ENCODE assay signal across 24 cellular contexts in genomic region chr20:17657079-17657825, GRCh38. TPM values are rescaled to one million over a fixed set of nuclear protein-coding genes. Genes with fewer than 3 reads are reported as not detected.
DNase-seq lines count a peak whose midpoint lies in the region; ATAC-seq and TF ChIP-seq lines count a peak whose summit lies in the region.
"Had no signal": no experiment of that assay in that cellular context is flagged by ENCODE, and none has a peak within 500 bp of the region (broad histone marks: within the 10 kb centered on the region; RNA-seq: fewer than 3 reads in every experiment).

No MANE protein-coding gene starts in this region.

- no peak for TF ChIP-seq CTCF in uterus (IDR thresholded peaks at IDR 0.05)

- peaks cover 75% of the 10 kb centered on the region for H3K36me3 Mint-ChIP-seq in dendritic cell treated with granulocyte-macrophage colony-stimulating factor and Interleukin-4, amounts not matched to agents 40 ng/mL and 50 ng/mL, for 4 days (ENCODE audit: low read depth)
- peaks cover 39% of the 10 kb centered on the region for H3K36me3 Mint-ChIP-seq in natural killer cell treated with Interleukin-12 subunit alpha and Interleukin-12 subunit beta and Interleukin-15 and Interleukin-18, amount 100 ng/mL, for 72 hours

- H3K4me1 Mint-ChIP-seq in dendritic cell treated with granulocyte-macrophage colony-stimulating factor and Interleukin-4, amounts not matched to agents 40 ng/mL and 50 ng/mL, for 4 days (ENCODE audit: low read depth): peaks cover 41% of the 10 kb centered on the region
- peaks cover 48 to 49% of the 10 kb centered on the region in 2 donors for H3K4me1 Mint-ChIP-seq in natural killer cell treated with Interleukin-12 subunit alpha and Interleukin-12 subunit beta and Interleukin-15 and Interleukin-18, amount 100 ng/mL, for 72 hours (ENCODE audit: low read depth in 2 of 2)

- H3K27ac ChIP-seq in uterus: no peak overlapping the region
- H3K27ac ChIP-seq: C4-2B had no signal

- no peak for TF ChIP-seq POLR2A in uterus (IDR thresholded peaks at IDR 0.05)

- H3K27me3 Mint-ChIP-seq in dendritic cell treated with granulocyte-macrophage colony-stimulating factor and Interleukin-4, amounts not matched to agents 40 ng/mL and 50 ng/mL, for 4 days: no peaks in the 10 kb centered on the region
- no peaks in the 10 kb centered on the region for H3K27me3 Mint-ChIP-seq in natural killer cell treated with Interleukin-12 subunit alpha and Interleukin-12 subunit beta and Interleukin-15 and Interleukin-18, amount 100 ng/mL, for 72 hours

- H3K9me3 ChIP-seq in uterus: no peaks in the 10 kb centered on the region

- peak overlapping the region; percentile 24 for H3K27ac Mint-ChIP-seq in dendritic cell treated with granulocyte-macrophage colony-stimulating factor and Interleukin-4, amounts not matched to agents 40 ng/mL and 50 ng/mL, for 4 days
- H3K27ac Mint-ChIP-seq in natural killer cell treated with Interleukin-12 subunit alpha and Interleukin-12 subunit beta and Interleukin-15 and Interleukin-18, amount 100 ng/mL, for 72 hours: peak overlapping the region; percentile 24 to 40

- peaks cover 9% of the 10 kb centered on the region for H3K9me3 Mint-ChIP-seq in dendritic cell treated with granulocyte-macrophage colony-stimulating factor and Interleukin-4, amounts not matched to agents 40 ng/mL and 50 ng/mL, for 4 days
- H3K9me3 Mint-ChIP-seq in natural killer cell treated with Interleukin-12 subunit alpha and Interleukin-12 subunit beta and Interleukin-15 and Interleukin-18, amount 100 ng/mL, for 72 hours: peaks cover 3% of the 10 kb centered on the region

- peaks cover 0 to 9% of the 10 kb centered on the region in 2 donors for H3K4me1 ChIP-seq in uterus

- intact Hi-C loops in cardiac septum (cut with DNase I): no loop called here
- intact Hi-C loops in Right ventricle myocardium superior (cut with DNase I): no loop called here
- intact Hi-C loops in dendritic cell treated with granulocyte-macrophage colony-stimulating factor and Interleukin-4, amounts not matched to agents 40 ng/mL and 50 ng/mL, for 4 days (cut with micrococcal nuclease): no loop called here
- intact Hi-C loops in uterus (cut with DNase I; ENCODE audit: low total_unique reads): no loop called here

- ATAC-seq in Right ventricle myocardium superior (ENCODE audit: poor library complexity): no peak
- ATAC-seq in natural killer cell treated with Interleukin-12 subunit alpha and Interleukin-12 subunit beta and Interleukin-15 and Interleukin-18, amount 100 ng/mL, for 72 hours: no peak

- no peaks in the 10 kb centered on the region for H3K27me3 ChIP-seq in uterus
- H3K27me3 ChIP-seq: dorsolateral prefrontal cortex had no signal

- no peak overlapping the region for H3K4me3 ChIP-seq in uterus
- H3K4me3 ChIP-seq: dorsolateral prefrontal cortex had no signal

- no peak overlapping the region for H3K4me3 Mint-ChIP-seq in dendritic cell treated with granulocyte-macrophage colony-stimulating factor and Interleukin-4, amounts not matched to agents 40 ng/mL and 50 ng/mL, for 4 days
- no peak overlapping the region for H3K4me3 Mint-ChIP-seq in natural killer cell treated with Interleukin-12 subunit alpha and Interleukin-12 subunit beta and Interleukin-15 and Interleukin-18, amount 100 ng/mL, for 72 hours
- H3K4me3 Mint-ChIP-seq: neural crest cell had no signal

- peak; percentile 5 for DNase-seq in cardiac septum (ENCODE audit: low spot score)
- no peak for DNase-seq in Right ventricle myocardium superior
- DNase-seq in natural killer cell treated with Interleukin-12 subunit alpha and Interleukin-12 subunit beta and Interleukin-15 and Interleukin-18, amount 100 ng/mL, for 72 hours (ENCODE audit: low spot score): no peak
- DNase-seq in uterus: peak; percentile 7 to 8
- DNase-seq in T-helper 2 cell: no peak
- no peak for DNase-seq in Ammon's horn (ENCODE audit: low spot score)
- no peak for DNase-seq in COLO668 (lab: John Stamatoyannopoulos, UW; ENCODE audit: unreplicated experiment)
- DNase-seq: activated CD4-positive, alpha-beta T cell treated with anti-CD3 and anti-CD28 coated beads, Interleukin-2, amount 50 U/mL, for 4 hours; activated naive CD4-positive, alpha-beta T cell; amniotic stem cell; foreskin fibroblast; mesenchymal stem cell; MM.1S; NCI-H146; NCI-H2171 treated with DMSO at 0.1 percent for 48 hours; NCI-H526 treated with DMSO at 0.1 percent for 48 hours; SIG-M5 had no signal

- no peaks in the 10 kb centered on the region for H3K36me3 ChIP-seq in uterus

RNA-seq across cellular contexts. Expression of gene RRBP1, which starts 24.8 kb away (rescaled TPM):
- total RNA-seq in cardiac septum (46.7 TPM), Right ventricle myocardium superior (32.1 TPM), uterus (100 to 1,000 TPM in 2 of 4 donors, 10 to 100 TPM in 2; 13.2 to 172 (median 96.9) TPM)
- 100 to 1,000 TPM; 113 to 134 TPM for total RNA-seq in natural killer cell treated with Interleukin-12 subunit alpha and Interleukin-12 subunit beta and Interleukin-15 and Interleukin-18, amount 100 ng/mL, for 72 hours

RNA-seq across cellular contexts. Expression of gene BANF2, which starts 42.5 kb away (rescaled TPM):
- total RNA-seq in cardiac septum (not detected), Right ventricle myocardium superior (not detected), uterus (not detected)
- not detected for total RNA-seq in natural killer cell treated with Interleukin-12 subunit alpha and Interleukin-12 subunit beta and Interleukin-15 and Interleukin-18, amount 100 ng/mL, for 72 hours
- total RNA-seq: A673; dorsolateral prefrontal cortex; epithelial cell of proximal tubule; neural crest cell; T-helper 1 cell treated with Interleukin-12 subunit alpha and Interleukin-12 subunit beta and Interleukin-4 antibody, amounts not matched to agents 30 ng/mL and 1 ng/mL, for 36 hours had no signal

Comparison
In these comparisons a context has a peak if more than half of its experiments do, and no peak if none do; other contexts are left out.
1. DNase-seq: peak in cardiac septum (single experiment) and uterus (2 of 2); none in Right ventricle myocardium superior (single experiment), natural killer cell treated with Interleukin-12 subunit alpha and Interleukin-12 subunit beta and Interleukin-15 and Interleukin-18, amount 100 ng/mL, for 72 hours (single experiment), T-helper 2 cell (0 of 5), Ammon's horn (single experiment) and COLO668 (single experiment).